5 cellular contexts compared by ENCODE assay signal in genomic region chr2:113499019-113499885, GRCh38. TPM values are rescaled to one million over a fixed set of nuclear protein-coding genes. Genes with fewer than 3 reads are reported as not detected.
"Had no signal": no experiment of that assay in that cellular context is flagged by ENCODE, and none has a peak within 500 bp of the region (broad histone marks: within the 10 kb centered on the region; RNA-seq: fewer than 3 reads in every experiment).

No MANE protein-coding gene starts in this region.

RNA-seq across cellular contexts. Expression of gene FOXD4L1, which starts 0.8 kb away (rescaled TPM):
- total RNA-seq: cardiac septum, endothelial cell of umbilical vein, glomerular endothelial cell, left ventricle myocardium superior had no signal
- polyA plus RNA-seq: ovary had no signal
